Comparison of ENCODE assay signal across 12 cellular contexts in the genomic region with DNA sequence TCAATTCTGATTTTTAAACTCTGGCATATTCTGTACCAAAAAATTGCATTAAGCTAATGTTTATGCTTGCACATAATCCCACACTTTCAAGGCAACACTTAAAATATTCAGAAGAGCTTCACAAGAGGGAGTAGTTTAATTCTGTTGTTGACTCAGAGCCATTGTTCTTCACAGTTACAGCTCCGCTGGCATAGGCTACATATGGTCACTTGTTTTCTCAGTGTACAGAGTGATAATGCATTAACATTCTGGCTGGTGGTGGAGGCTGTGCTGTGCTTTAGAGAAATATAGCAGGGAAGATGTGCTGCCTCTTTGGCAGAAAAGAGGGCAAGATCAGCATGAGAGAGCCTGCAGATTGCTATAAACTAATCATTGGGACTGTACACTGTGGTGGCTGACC. TPM values are rescaled to one million over a fixed set of nuclear protein-coding genes. Genes with fewer than 3 reads are reported as not detected.
DNase-seq lines count a peak whose midpoint lies in the region; ATAC-seq and TF ChIP-seq lines count a peak whose summit lies in the region.
"Had no signal": no experiment of that assay in that cellular context is flagged by ENCODE, and none has a peak within 500 bp of the region (broad histone marks: within the 10 kb centered on the region; RNA-seq: fewer than 3 reads in every experiment).

No MANE protein-coding gene starts in this region.

- no peak overlapping the region for H3K4me3 Mint-ChIP-seq in WTC11
- H3K4me3 Mint-ChIP-seq: naive B cell had no signal

- ATAC-seq in WTC11 (peak; percentile 52), GM18870 (IDR thresholded peaks at IDR 0.05; ENCODE audit: unreplicated experiment) (no peak), GM18858 (IDR thresholded peaks at IDR 0.05; ENCODE audit: unreplicated experiment) (no peak), GM18907 (IDR thresholded peaks at IDR 0.05; ENCODE audit: unreplicated experiment) (no peak)
- ATAC-seq: gastrocnemius medialis had no signal

- no peaks in the 10 kb centered on the region for H3K36me3 Mint-ChIP-seq in WTC11
- H3K36me3 Mint-ChIP-seq: naive B cell had no signal

- TF ChIP-seq CTCF in WTC11 (IDR thresholded peaks at IDR 0.05): no peak

- no peak overlapping the region for H3K27ac Mint-ChIP-seq in WTC11
- H3K27ac Mint-ChIP-seq: naive B cell had no signal

- POLR2A ChIA-PET in WTC11 (lab: Charles Lee): no interaction called here

- H3K27me3 Mint-ChIP-seq in WTC11 (ENCODE audit: low read depth): no peaks in the 10 kb centered on the region
- H3K27me3 Mint-ChIP-seq: naive B cell had no signal

- H3K9me3 Mint-ChIP-seq in WTC11: no peaks in the 10 kb centered on the region

- peaks cover 46% of the 10 kb centered on the region for H3K4me1 Mint-ChIP-seq in WTC11
- H3K4me1 Mint-ChIP-seq: naive B cell had no signal

- CTCF ChIA-PET in WTC11 (lab: Charles Lee): interaction anchor here (1.9 to 2.3 kb wide), 2 partner anchors 14 to 142 kb away, joined by 7 to 13 read pairs; a partner anchor contains a TSS

- DNase-seq in DMS79 (lab: John Stamatoyannopoulos, UW): peak; percentile 64
- DNase-seq in NCI-H146 (lab: John Stamatoyannopoulos, UW): peak; percentile 67
- no peak for DNase-seq in WTC11 (ENCODE audit: low spot score)
- peak; percentile 65 for DNase-seq in middle frontal gyrus (ENCODE audit: extremely low spot score, low spot score)
- no peak for DNase-seq in NK-92 (lab: John Stamatoyannopoulos, UW; ENCODE audit: unreplicated experiment)
- DNase-seq: activated CD4-positive, alpha-beta T cell treated with anti-CD3 and anti-CD28 coated beads, Interleukin-2, amount 50 U/mL, for 48 hours; gastrocnemius medialis; GM23248; naive B cell had no signal

TF ChIP-seq in WTC11, 78 proteins besides CTCF, POLR2A, EP300 and RAD21:
- no peak for TF ChIP-seq ZNF219 (CRISPR knock-in tag; IDR thresholded peaks at IDR 0.05; ENCODE audit: borderline replicate concordance)
- no peak for TF ChIP-seq SP1 (CRISPR knock-in tag; conservative IDR thresholded peaks at IDR 0.05)
- TF ChIP-seq CBFB (CRISPR knock-in tag; IDR thresholded peaks at IDR 0.05; ENCODE audit: low read depth): no peak
- TF ChIP-seq NFATC4 (CRISPR knock-in tag; IDR thresholded peaks at IDR 0.05): no peak

RNA-seq across cellular contexts. Expression of a gene that starts 13.3 kb away (rescaled TPM):
- total RNA-seq in WTC11 (2021): 12.4 to 16.5 TPM (median 15.7 TPM) in 3 replicates

Comparison
In these comparisons a context has a peak if more than half of its experiments do, and no peak if none do; other contexts are left out.
1. DNase-seq: peak in DMS79 (single experiment), NCI-H146 (single experiment) and middle frontal gyrus (single experiment); none in WTC11 (single experiment) and NK-92 (single experiment).